22 cellular contexts compared by ENCODE assay signal in genomic region chr5:116864838-116865190, GRCh38.
DNase-seq lines count a peak whose midpoint lies in the region; ATAC-seq, FAIRE-seq and TF ChIP-seq lines count a peak whose summit lies in the region.
"Had no signal": no experiment of that assay in that cellular context is flagged by ENCODE, and none has a peak within 500 bp of the region (broad histone marks: within the 10 kb centered on the region; RNA-seq: fewer than 3 reads in every experiment).

No MANE protein-coding gene starts in this region.

- H3K27ac Mint-ChIP-seq in endodermal cell (peak overlapping the region; percentile 91), mesothelial cell of epicardium (peak overlapping the region; percentile 7)
- H3K27ac Mint-ChIP-seq: B cell; CD4-positive, alpha-beta T cell had no signal

- H3K36me3 ChIP-seq in SK-N-SH (replicated peaks in 1 of 2; ENCODE audit: control insufficient read depth in 1 of 2, insufficient read depth in 2 of 2, low read length in 1 of 2) (no peaks in the 10 kb centered on the region), endodermal cell (ENCODE audit: control insufficient read depth, insufficient read depth, low read length) (no peaks in the 10 kb centered on the region), small intestine (ENCODE audit: control insufficient read depth in 2 of 2, insufficient read depth in 2 of 2, low read length in 2 of 2) (no peaks in the 10 kb centered on the region)
- H3K36me3 ChIP-seq: HAP-1, SJSA1 had no signal

- no peak for ATAC-seq in SK-N-SH treated with all-trans-retinoic acid at 6 μM for 48 hours
- ATAC-seq in GM21825 (IDR thresholded peaks at IDR 0.05; ENCODE audit: unreplicated experiment) = no peak

- no peak overlapping the region for H3K9ac ChIP-seq in SK-N-SH
- no peak overlapping the region for H3K9ac ChIP-seq in endodermal cell (ENCODE audit: extremely low read depth, low read length, poor library complexity, severe bottlenecking)

- H3K4me3 Mint-ChIP-seq in endodermal cell (no peak overlapping the region), mesothelial cell of epicardium (no peak overlapping the region)
- H3K4me3 Mint-ChIP-seq: B cell; CD4-positive, alpha-beta T cell had no signal

- H3K27me3 ChIP-seq in SK-N-SH (ENCODE audit: insufficient read depth) = no peaks in the 10 kb centered on the region
- H3K27me3 ChIP-seq in endodermal cell (ENCODE audit: control insufficient read depth, insufficient read depth, low read length, poor library complexity, severe bottlenecking) = no peaks in the 10 kb centered on the region
- no peaks in the 10 kb centered on the region for H3K27me3 ChIP-seq in small intestine (ENCODE audit: control insufficient read depth in 2 of 2, insufficient read depth in 2 of 2, low read length in 2 of 2)
- H3K27me3 ChIP-seq: SJSA1 had no signal

- no peak for TF ChIP-seq EP300 in SK-N-SH (IDR thresholded peaks at IDR 0.05; ENCODE audit: borderline replicate concordance in 1 of 2, low read depth in 1 of 2, low read length in 1 of 2)

- no peak for FAIRE-seq in small intestine (lab: Jason Lieb, UNC)
- FAIRE-seq: GM19239 had no signal

- TF ChIP-seq RAD21 in SK-N-SH (IDR thresholded peaks at IDR 0.05; ENCODE audit: low read length) = no peak

- no peaks in the 10 kb centered on the region for H3K27me3 Mint-ChIP-seq in endodermal cell (ENCODE audit: insufficient read depth)
- no peaks in the 10 kb centered on the region for H3K27me3 Mint-ChIP-seq in mesothelial cell of epicardium (ENCODE audit: low read depth)
- H3K27me3 Mint-ChIP-seq: CD4-positive, alpha-beta T cell had no signal

- H3K4me1 Mint-ChIP-seq in endodermal cell (peaks cover 40% of the 10 kb centered on the region), mesothelial cell of epicardium (peaks cover 30% of the 10 kb centered on the region)
- H3K4me1 Mint-ChIP-seq: B cell had no signal

- no peaks in the 10 kb centered on the region for H3F3A ChIP-seq in SK-N-SH (replicated peaks; ENCODE audit: insufficient read depth)

- H3K36me3 Mint-ChIP-seq in endodermal cell (ENCODE audit: low read depth) (peaks cover under 1% of the 10 kb centered on the region), mesothelial cell of epicardium (no peaks in the 10 kb centered on the region)

- H3K9me3 ChIP-seq in SK-N-SH = no peaks in the 10 kb centered on the region
- H3K9me3 ChIP-seq in endodermal cell (ENCODE audit: control insufficient read depth, low read length) = peaks cover 13% of the 10 kb centered on the region
- H3K9me3 ChIP-seq in small intestine (ENCODE audit: control insufficient read depth, low read depth) = no peaks in the 10 kb centered on the region
- H3K9me3 ChIP-seq: HAP-1, SJSA1 had no signal

- H3K4me2 ChIP-seq in SK-N-SH = no peak overlapping the region

- no peaks in the 10 kb centered on the region for H3K79me2 ChIP-seq in SK-N-SH (ENCODE audit: insufficient read depth)

- H3K4me1 ChIP-seq in SK-N-SH (ENCODE audit: control insufficient read depth in 1 of 2, insufficient read depth in 2 of 2, low read depth in 1 of 2, low read length in 1 of 2) = peaks cover 0 to 6% of the 10 kb centered on the region in 2 experiments; a peak in 2 of 4 replicates
- H3K4me1 ChIP-seq in endodermal cell (ENCODE audit: control insufficient read depth, insufficient read depth, low read length) = no peaks in the 10 kb centered on the region
- no peaks in the 10 kb centered on the region for H3K4me1 ChIP-seq in small intestine (ENCODE audit: control insufficient read depth in 2 of 2, insufficient read depth in 1 of 2, low read depth in 1 of 2, low read length in 1 of 2)

- H3K27ac ChIP-seq in SK-N-SH (ENCODE audit: low read depth in 2 of 2, low read length in 1 of 2) (no peak overlapping the region), endodermal cell (ENCODE audit: low read depth, low read length) (no peak overlapping the region), small intestine (ENCODE audit: low read depth in 1 of 2, low read length in 1 of 2) (no peak overlapping the region)
- H3K27ac ChIP-seq: 22Rv1, RWPE1 had no signal

- POLR2A ChIA-PET in SK-N-SH (lab: Yijun Ruan, JAX) = no interaction called here

- H3K9me3 Mint-ChIP-seq in endodermal cell (peaks cover 7% of the 10 kb centered on the region), mesothelial cell of epicardium (peaks cover 8% of the 10 kb centered on the region)
- H3K9me3 Mint-ChIP-seq: CD4-positive, alpha-beta T cell had no signal

- TF ChIP-seq CTCF in SK-N-SH (IDR thresholded peaks at IDR 0.05) = no peak
- no peak for TF ChIP-seq CTCF in endodermal cell (conservative IDR thresholded peaks at IDR 0.05)
- no peak for TF ChIP-seq CTCF in mesothelial cell of epicardium (IDR thresholded peaks at IDR 0.05; ENCODE audit: unreplicated experiment)

- no peak overlapping the region for H2AFZ ChIP-seq in SK-N-SH (ENCODE audit: low read depth)

- DNase-seq in SK-N-SH (no peak), endodermal cell (no peak), mesothelial cell of epicardium (ENCODE audit: low spot score in 2 of 2, unreplicated experiment in 2 of 2) (no peak), middle frontal gyrus (ENCODE audit: extremely low spot score, low spot score) (no peak), small intestine (no peak)
- DNase-seq in effector CD4-positive, alpha-beta T cell = no peak
- DNase-seq: Calu3; CD4-positive, alpha-beta T cell; DMS53; MV-4-11; NCI-H1417 treated with DMSO at 0.1 percent for 48 hours; NCI-H2029; NCI-H2171; NCI-H446 treated with DMSO at 0.1 percent for 48 hours had no signal

- CTCF ChIA-PET in SK-N-SH (lab: Yijun Ruan, JAX) = no interaction called here

- H4K20me1 ChIP-seq in SK-N-SH (ENCODE audit: insufficient read depth) = no peaks in the 10 kb centered on the region

- H3K9me2 ChIP-seq in SK-N-SH = no peaks in the 10 kb centered on the region

- H3K4me3 ChIP-seq in SK-N-SH (ENCODE audit: low read depth in 2 of 2, low read length in 1 of 2) (no peak overlapping the region), endodermal cell (ENCODE audit: low read length) (no peak overlapping the region), small intestine (ENCODE audit: low read depth in 1 of 2, low read length in 2 of 2) (no peak overlapping the region)
- H3K4me3 ChIP-seq: HAP-1, SJSA1 had no signal

TF ChIP-seq in SK-N-SH treated with all-trans-retinoic acid at 6 μM for 48 hours, 23 proteins besides CTCF, POLR2A, EP300 and RAD21:
- no peak for TF ChIP-seq POU6F1 (CRISPR knock-in tag; IDR thresholded peaks at IDR 0.05; ENCODE audit: borderline replicate concordance, low read depth)
- TF ChIP-seq ISL1 (CRISPR knock-in tag; IDR thresholded peaks at IDR 0.05) = peak; percentile 35; the same call in 1 of the 2 replicates
TF ChIP-seq in SK-N-SH treated with all-trans-retinoic acid at 6 μM for 48 hours: peak in this region for 1.

TF ChIP-seq in SK-N-SH, 30 proteins besides CTCF, POLR2A, EP300 and RAD21:
- no peak for TF ChIP-seq POLR2AphosphoS5 (IDR thresholded peaks at IDR 0.05; ENCODE audit: low read depth, low read length)
- TF ChIP-seq SIN3A (IDR thresholded peaks at IDR 0.05; ENCODE audit: borderline replicate concordance, low read depth, low read length) = no peak
TF ChIP-seq in SK-N-SH: peak in this region for 0.
